ENCODE assay signal across 20 cellular contexts in genomic region chr5:82620957-82621600, GRCh38.
A peak's percentile ranks its signal among the peaks of the same experiment; 100 is the strongest.
DNase-seq lines count a peak whose midpoint lies in the region; ATAC-seq lines count a peak whose summit lies in the region.
"Had no signal": no experiment of that assay in that cellular context is flagged by ENCODE, and none has a peak within 500 bp of the region (broad histone marks: within the 10 kb centered on the region; RNA-seq: fewer than 3 reads in every experiment).

No MANE protein-coding gene starts in this region.

- POLR2A ChIA-PET in CD4-positive, alpha-beta memory T cell (lab: Charles Lee; ENCODE audit: partially characterized antibody): no interaction called here

- H3K4me3 Mint-ChIP-seq in CD4-positive, alpha-beta memory T cell: peak overlapping the region in 1 of 8 donors; percentile 37
- H3K4me3 Mint-ChIP-seq in activated T-helper 17 cell treated with anti-CD3 and anti-CD28 coated beads, Interleukin-2, amount 50 U/mL, for 72 hours: no peak overlapping the region
- H3K4me3 Mint-ChIP-seq in stimulated activated naive B cell treated with anti-CD40 and anti-IgM and Interleukin-4, amounts not matched to agents 10 μg/mL and 1 μg/mL and 100 μg/mL, for 72 hours: no peak overlapping the region
- H3K4me3 Mint-ChIP-seq: stimulated activated naive CD8-positive, alpha-beta T cell treated with anti-CD3 and anti-CD28 coated beads, Interleukin-15, amount 100 ng/mL, for 72 hours had no signal

- peak overlapping the region in 4 of 7 donors; percentile 50 to 83 (median 64) for H3K27ac Mint-ChIP-seq in CD4-positive, alpha-beta memory T cell
- H3K27ac Mint-ChIP-seq in activated T-helper 17 cell treated with anti-CD3 and anti-CD28 coated beads, Interleukin-2, amount 50 U/mL, for 72 hours: no peak overlapping the region
- no peak overlapping the region for H3K27ac Mint-ChIP-seq in stimulated activated naive B cell treated with anti-CD40 and anti-IgM and Interleukin-4, amounts not matched to agents 10 μg/mL and 1 μg/mL and 100 μg/mL, for 72 hours
- H3K27ac Mint-ChIP-seq: stimulated activated naive CD8-positive, alpha-beta T cell treated with anti-CD3 and anti-CD28 coated beads, Interleukin-15, amount 100 ng/mL, for 72 hours had no signal

- H3K36me3 ChIP-seq in CD4-positive, alpha-beta memory T cell (ENCODE audit: insufficient read depth, low read length): no peaks in the 10 kb centered on the region
- no peaks in the 10 kb centered on the region for H3K36me3 ChIP-seq in KOPT-K1 (ENCODE audit: insufficient read depth, low read length)
- H3K36me3 ChIP-seq: esophagus squamous epithelium, left ventricle myocardium inferior, uterus had no signal

- intact Hi-C loops in CD4-positive, alpha-beta memory T cell (cut with micrococcal nuclease): no loop called here

- H3K4me1 Mint-ChIP-seq in CD4-positive, alpha-beta memory T cell: peaks cover 4 to 6% (median 5%) of the 10 kb centered on the region in 4 donors
- no peaks in the 10 kb centered on the region for H3K4me1 Mint-ChIP-seq in activated T-helper 17 cell treated with anti-CD3 and anti-CD28 coated beads, Interleukin-2, amount 50 U/mL, for 72 hours
- H3K4me1 Mint-ChIP-seq in stimulated activated naive B cell treated with anti-CD40 and anti-IgM and Interleukin-4, amounts not matched to agents 10 μg/mL and 1 μg/mL and 100 μg/mL, for 72 hours: no peaks in the 10 kb centered on the region

- peaks cover 0 to 7% (median 0%) of the 10 kb centered on the region in 8 donors for H3K9me3 Mint-ChIP-seq in CD4-positive, alpha-beta memory T cell
- H3K9me3 Mint-ChIP-seq in activated T-helper 17 cell treated with anti-CD3 and anti-CD28 coated beads, Interleukin-2, amount 50 U/mL, for 72 hours: peaks cover 3% of the 10 kb centered on the region
- peaks cover 4 to 10% of the 10 kb centered on the region in 2 donors for H3K9me3 Mint-ChIP-seq in stimulated activated naive B cell treated with anti-CD40 and anti-IgM and Interleukin-4, amounts not matched to agents 10 μg/mL and 1 μg/mL and 100 μg/mL, for 72 hours

- no peak overlapping the region for H3K4me3 ChIP-seq in CD4-positive, alpha-beta memory T cell (ENCODE audit: low read length in 2 of 2)
- H3K4me3 ChIP-seq: dorsolateral prefrontal cortex, esophagus squamous epithelium, left ventricle myocardium inferior, uterus had no signal

- peak; percentile 47 for ATAC-seq in activated T-helper 17 cell treated with anti-CD3 and anti-CD28 coated beads, Interleukin-2, amount 50 U/mL, for 72 hours (replicated peaks)
- no peak for ATAC-seq in stimulated activated naive B cell treated with anti-CD40 and anti-IgM and Interleukin-4, amounts not matched to agents 10 μg/mL and 1 μg/mL and 100 μg/mL, for 72 hours (replicated peaks)
- ATAC-seq: stimulated activated naive CD8-positive, alpha-beta T cell treated with anti-CD3 and anti-CD28 coated beads, Interleukin-15, amount 100 ng/mL, for 72 hours had no signal

- H3K27me3 ChIP-seq in CD4-positive, alpha-beta memory T cell (ENCODE audit: insufficient read depth, low read length): no peaks in the 10 kb centered on the region
- H3K27me3 ChIP-seq: dorsolateral prefrontal cortex, esophagus squamous epithelium, uterus had no signal

- no peaks in the 10 kb centered on the region for H3K27me3 Mint-ChIP-seq in CD4-positive, alpha-beta memory T cell
- H3K27me3 Mint-ChIP-seq in activated T-helper 17 cell treated with anti-CD3 and anti-CD28 coated beads, Interleukin-2, amount 50 U/mL, for 72 hours: no peaks in the 10 kb centered on the region
- no peaks in the 10 kb centered on the region for H3K27me3 Mint-ChIP-seq in stimulated activated naive B cell treated with anti-CD40 and anti-IgM and Interleukin-4, amounts not matched to agents 10 μg/mL and 1 μg/mL and 100 μg/mL, for 72 hours
- H3K27me3 Mint-ChIP-seq: stimulated activated naive CD8-positive, alpha-beta T cell treated with anti-CD3 and anti-CD28 coated beads, Interleukin-15, amount 100 ng/mL, for 72 hours had no signal

- no peaks in the 10 kb centered on the region for H3K36me3 Mint-ChIP-seq in CD4-positive, alpha-beta memory T cell
- H3K36me3 Mint-ChIP-seq in activated T-helper 17 cell treated with anti-CD3 and anti-CD28 coated beads, Interleukin-2, amount 50 U/mL, for 72 hours (ENCODE audit: low read depth): no peaks in the 10 kb centered on the region
- no peaks in the 10 kb centered on the region for H3K36me3 Mint-ChIP-seq in stimulated activated naive B cell treated with anti-CD40 and anti-IgM and Interleukin-4, amounts not matched to agents 10 μg/mL and 1 μg/mL and 100 μg/mL, for 72 hours

- H3K9me3 ChIP-seq in CD4-positive, alpha-beta memory T cell (ENCODE audit: control insufficient read depth in 1 of 2, low read length in 2 of 2): no peaks in the 10 kb centered on the region
- peaks cover under 1% of the 10 kb centered on the region for H3K9me3 ChIP-seq in KOPT-K1 (ENCODE audit: insufficient read depth, low read length, poor library complexity, severe bottlenecking)
- H3K9me3 ChIP-seq: esophagus squamous epithelium, left ventricle myocardium inferior, uterus had no signal

- CTCF ChIA-PET in CD4-positive, alpha-beta memory T cell (lab: Charles Lee; ENCODE audit: partially characterized antibody): no interaction called here

- no peak overlapping the region for H3K27ac ChIP-seq in CD4-positive, alpha-beta memory T cell (ENCODE audit: low read depth, low read length)
- peak overlapping the region; percentile 41 for H3K27ac ChIP-seq in KOPT-K1 (ENCODE audit: low read depth, low read length, poor library complexity, severe bottlenecking)
- H3K27ac ChIP-seq: dorsolateral prefrontal cortex, esophagus squamous epithelium, left ventricle myocardium inferior, parathyroid adenoma, uterus had no signal

- peak in 2 of 5 donors; percentile 1 to 15 for DNase-seq in CD4-positive, alpha-beta memory T cell
- DNase-seq in iris pigment epithelial cell (ENCODE audit: low read depth): peak; percentile 23
- DNase-seq in stimulated activated naive B cell treated with anti-CD40 and anti-IgM and Interleukin-4, amounts not matched to agents 10 μg/mL and 1 μg/mL and 100 μg/mL, for 72 hours: no peak
- no peak for DNase-seq in DMS153 (lab: John Stamatoyannopoulos, UW)
- DNase-seq in OCI-M2 (lab: John Stamatoyannopoulos, UW; ENCODE audit: unreplicated experiment): no peak
- no peak for DNase-seq in NCI-H2029 treated with DMSO at 0.1 percent for 48 hours (lab: John Stamatoyannopoulos, UW)
- DNase-seq: aorta; dorsolateral prefrontal cortex; esophagus squamous epithelium; HCEC 1CT; hypothalamus; left ventricle myocardium inferior; NCI-H2171; Right ventricle myocardium superior; stimulated activated naive CD8-positive, alpha-beta T cell treated with anti-CD3 and anti-CD28 coated beads, Interleukin-15, amount 100 ng/mL, for 72 hours; T1000; uterus had no signal

- H3K4me1 ChIP-seq in CD4-positive, alpha-beta memory T cell (ENCODE audit: insufficient read depth, low read length): no peaks in the 10 kb centered on the region
- H3K4me1 ChIP-seq: esophagus squamous epithelium, left ventricle myocardium inferior, uterus had no signal

Comparison
In these comparisons a context has a peak if more than half of its experiments do, and no peak if none do; other contexts are left out.
1. H3K27ac Mint-ChIP-seq: peak in CD4-positive, alpha-beta memory T cell (4 of 7); none in activated T-helper 17 cell treated with anti-CD3 and anti-CD28 coated beads, Interleukin-2, amount 50 U/mL, for 72 hours (single experiment) and stimulated activated naive B cell treated with anti-CD40 and anti-IgM and Interleukin-4, amounts not matched to agents 10 μg/mL and 1 μg/mL and 100 μg/mL, for 72 hours (single experiment).